ENCODE assay signal across 1 cellular context in the genomic region with DNA sequence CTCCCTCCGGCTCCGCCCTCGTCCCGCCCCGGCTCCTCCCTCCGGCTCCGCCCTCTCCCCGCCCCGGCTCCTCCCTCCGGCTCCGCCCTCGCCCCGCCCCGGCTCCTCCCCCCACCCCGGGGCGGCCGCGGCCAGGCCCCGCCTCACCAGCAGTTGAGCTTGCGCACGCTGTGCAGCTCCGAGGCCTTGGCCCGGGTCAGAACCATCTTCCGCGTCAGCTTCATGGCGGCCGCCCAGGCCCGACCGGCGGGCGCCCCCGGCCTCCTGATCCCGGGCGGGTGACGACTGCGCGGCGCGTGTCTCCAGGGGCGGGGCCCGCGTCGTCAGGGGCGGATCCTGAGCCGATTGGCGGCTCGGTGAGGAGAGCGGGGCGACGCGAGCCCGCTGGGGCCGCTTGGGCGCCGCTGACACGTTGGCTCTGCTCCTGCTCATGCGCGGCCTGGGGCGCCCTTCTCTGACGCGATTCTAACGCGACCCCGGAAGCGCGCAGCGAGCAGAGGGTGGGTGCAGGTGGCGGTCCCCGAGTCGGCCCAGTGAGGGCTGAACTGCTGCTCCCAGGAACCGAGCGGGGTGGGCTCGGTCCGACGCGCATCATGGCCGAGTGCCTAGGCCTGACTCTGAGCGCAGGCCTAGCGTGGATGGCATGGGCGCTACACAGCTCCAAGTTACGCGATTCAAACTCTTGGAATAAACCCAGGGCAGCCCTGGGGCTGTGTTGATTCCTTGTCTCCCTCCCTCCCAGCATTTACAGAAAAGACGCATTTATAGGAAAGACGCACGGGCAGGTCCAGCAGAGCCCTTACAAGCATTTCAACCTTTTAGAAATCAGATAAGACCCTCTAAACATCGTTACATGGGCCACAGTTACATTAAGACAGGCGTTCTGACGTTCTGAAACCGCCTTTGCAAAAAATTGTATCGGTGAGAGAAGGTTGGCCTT.
TF ChIP-seq lines count a peak whose summit lies in the region.

CFAP410 (minus strand) TSS at position 420 of the 940 bp plus-strand sequence; CDS start at position 224, 196 bp downstream.

TF ChIP-seq in K562, 482 proteins besides CTCF, POLR2A, EP300 and RAD21 (continued from another document and continues in another):
- TF ChIP-seq GMEB1 (CRISPR knock-in tag; IDR thresholded peaks at IDR 0.05) (peak; percentile 82), RNF219 (CRISPR knock-in tag; IDR thresholded peaks at IDR 0.05) (no peak), CREB1 (IDR thresholded peaks at IDR 0.05) (peak; percentile 99), CREB1 (CRISPR knock-in tag; IDR thresholded peaks at IDR 0.05) (peak; percentile 100), HMGN3 (IDR thresholded peaks at IDR 0.05; ENCODE audit: borderline replicate concordance, extremely low read depth, insufficient read length, low read depth, low read length) (peak; percentile 69), MGA (IDR thresholded peaks at IDR 0.05) (no peak), ARID3B (CRISPR knock-in tag; IDR thresholded peaks at IDR 0.05; ENCODE audit: borderline replicate concordance) (peak; percentile 83; the same call in 1 of the 2 replicates), ZC3H8 (IDR thresholded peaks at IDR 0.05) (no peak), ZNF311 (CRISPR knock-in tag; IDR thresholded peaks at IDR 0.05) (no peak), DIDO1 (tag; IDR thresholded peaks at IDR 0.05; ENCODE audit: low read depth) (peak; percentile 95), KDM4B (IDR thresholded peaks at IDR 0.05; ENCODE audit: borderline replicate concordance in 2 of 2, low read depth in 1 of 2) (no peak; a peak in 1 of 4 replicates), ZBTB34 (CRISPR knock-in tag; IDR thresholded peaks at IDR 0.05) (no peak), TCF7L2 (IDR thresholded peaks at IDR 0.05; ENCODE audit: low read depth, low read length) (no peak), ZZZ3 (IDR thresholded peaks at IDR 0.05) (no peak), CBFA2T2 (conservative IDR thresholded peaks at IDR 0.05) (no peak), BDP1 (IDR thresholded peaks at IDR 0.05; ENCODE audit: insufficient read depth, insufficient read length) (no peak), MEF2A (IDR thresholded peaks at IDR 0.05; ENCODE audit: control insufficient read depth, low read depth, low read length) (no peak), SAFB (IDR thresholded peaks at IDR 0.05; ENCODE audit: borderline replicate concordance, low read depth, low read length) (no peak), MAZ (CRISPR knock-in tag; conservative IDR thresholded peaks at IDR 0.05 in 1 of 2, IDR thresholded peaks at IDR 0.05 in 1 of 2) (peak; percentile 82 to 98), ZNF707 (CRISPR knock-in tag; conservative IDR thresholded peaks at IDR 0.05) (no peak), DPF2 (IDR thresholded peaks at IDR 0.05) (0 out of 2 replicates have a peak, but pooled peaks have one; percentile 30)
- TF ChIP-seq, protein P1, sequence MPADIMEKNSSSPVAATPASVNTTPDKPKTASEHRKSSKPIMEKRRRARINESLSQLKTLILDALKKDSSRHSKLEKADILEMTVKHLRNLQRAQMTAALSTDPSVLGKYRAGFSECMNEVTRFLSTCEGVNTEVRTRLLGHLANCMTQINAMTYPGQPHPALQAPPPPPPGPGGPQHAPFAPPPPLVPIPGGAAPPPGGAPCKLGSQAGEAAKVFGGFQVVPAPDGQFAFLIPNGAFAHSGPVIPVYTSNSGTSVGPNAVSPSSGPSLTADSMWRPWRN (IDR thresholded peaks at IDR 0.05; ENCODE audit: low read depth): no peak
- TF ChIP-seq, protein P2, sequence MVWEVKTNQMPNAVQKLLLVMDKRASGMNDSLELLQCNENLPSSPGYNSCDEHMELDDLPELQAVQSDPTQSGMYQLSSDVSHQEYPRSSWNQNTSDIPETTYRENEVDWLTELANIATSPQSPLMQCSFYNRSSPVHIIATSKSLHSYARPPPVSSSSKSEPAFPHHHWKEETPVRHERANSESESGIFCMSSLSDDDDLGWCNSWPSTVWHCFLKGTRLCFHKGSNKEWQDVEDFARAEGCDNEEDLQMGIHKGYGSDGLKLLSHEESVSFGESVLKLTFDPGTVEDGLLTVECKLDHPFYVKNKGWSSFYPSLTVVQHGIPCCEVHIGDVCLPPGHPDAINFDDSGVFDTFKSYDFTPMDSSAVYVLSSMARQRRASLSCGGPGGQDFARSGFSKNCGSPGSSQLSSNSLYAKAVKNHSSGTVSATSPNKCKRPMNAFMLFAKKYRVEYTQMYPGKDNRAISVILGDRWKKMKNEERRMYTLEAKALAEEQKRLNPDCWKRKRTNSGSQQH (CRISPR knock-in tag; IDR thresholded peaks at IDR 0.05): peak; percentile 50; the same call in 1 of the 2 replicates
- TF ChIP-seq, protein P3, sequence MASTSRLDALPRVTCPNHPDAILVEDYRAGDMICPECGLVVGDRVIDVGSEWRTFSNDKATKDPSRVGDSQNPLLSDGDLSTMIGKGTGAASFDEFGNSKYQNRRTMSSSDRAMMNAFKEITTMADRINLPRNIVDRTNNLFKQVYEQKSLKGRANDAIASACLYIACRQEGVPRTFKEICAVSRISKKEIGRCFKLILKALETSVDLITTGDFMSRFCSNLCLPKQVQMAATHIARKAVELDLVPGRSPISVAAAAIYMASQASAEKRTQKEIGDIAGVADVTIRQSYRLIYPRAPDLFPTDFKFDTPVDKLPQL (IDR thresholded peaks at IDR 0.05; ENCODE audit: extremely low read depth, insufficient read length): no peak
